In the genomic region with DNA sequence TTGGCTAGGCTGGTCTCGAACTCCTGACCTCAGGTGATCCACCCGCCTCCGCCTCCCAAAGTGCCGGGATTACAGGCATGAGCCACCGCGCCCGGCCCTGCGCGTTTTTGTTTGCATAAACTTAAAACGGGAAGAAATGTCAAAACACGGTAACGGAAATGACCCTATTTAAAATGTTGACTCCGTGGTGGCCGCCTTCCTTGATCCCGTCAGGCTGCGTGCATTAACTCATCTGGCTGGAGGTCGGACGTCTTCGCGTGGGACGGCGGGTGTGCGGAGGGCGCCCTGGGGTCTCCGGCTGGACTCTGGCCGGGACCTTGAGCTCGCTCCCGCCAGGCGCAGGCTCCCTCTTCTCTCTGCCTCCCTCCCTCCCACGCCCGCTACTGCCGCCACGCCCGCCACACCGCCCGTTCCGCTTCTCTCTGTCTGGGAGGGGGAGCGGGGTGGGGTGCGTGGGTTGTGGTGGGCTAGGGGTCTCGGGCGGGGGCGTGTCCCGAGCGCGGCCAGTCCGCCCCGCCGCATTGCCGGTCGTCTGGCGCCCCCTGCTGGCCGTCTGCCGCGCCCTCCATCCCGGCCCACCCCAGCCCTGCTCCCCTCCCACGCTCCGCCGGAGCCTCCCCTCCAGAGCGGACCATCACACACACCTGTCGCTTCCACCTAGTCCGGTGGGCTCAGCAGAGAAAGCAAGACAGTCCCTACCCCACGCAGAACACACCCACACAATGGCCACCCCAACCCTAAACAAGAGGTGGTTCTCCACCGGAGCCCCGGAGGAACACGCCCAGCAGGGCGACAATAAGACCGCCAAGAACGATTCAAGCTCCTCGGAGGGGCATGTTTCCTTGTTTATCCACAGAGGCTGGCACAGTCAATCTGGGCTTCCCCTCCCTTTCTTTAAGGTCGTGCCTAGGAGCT, we compare ENCODE assay signal across 8 cellular contexts. TPM values are rescaled to one million over a fixed set of nuclear protein-coding genes. Genes with fewer than 3 reads are reported as not detected.
DNase-seq lines count a peak whose midpoint lies in the region; ATAC-seq and TF ChIP-seq lines count a peak whose summit lies in the region.

No MANE protein-coding gene starts in this region.

- DNase-seq in Ammon's horn (ENCODE audit: low spot score) = peak; percentile 60
- DNase-seq in MG63 = peak; percentile 66
- DNase-seq in activated CD4-positive, alpha-beta T cell treated with anti-CD3 and anti-CD28 coated beads for 24 hours (ENCODE audit: low read depth in 2 of 2) = peak; percentile 70 to 79
- peak; percentile 68 for DNase-seq in chondrocyte (ENCODE audit: low spot score)
- peak; percentile 74 for DNase-seq in left lobe of liver (ENCODE audit: low spot score)
- DNase-seq in stimulated activated CD4-positive, alpha-beta T cell treated with anti-CD3 and anti-CD28 coated beads, Interleukin-2, amount 100 ng/mL, for 24 hours = peak; percentile 83 to 85

- H3K27me3 ChIP-seq in MG63 = peaks cover 10% of the 10 kb centered on the region

- H3K27me3 Mint-ChIP-seq in chondrocyte (ENCODE audit: low read depth) = peaks cover 3% of the 10 kb centered on the region

- peaks cover 12% of the 10 kb centered on the region for H3K4me1 Mint-ChIP-seq in chondrocyte (ENCODE audit: low read depth)

- peak overlapping the region; percentile 83 for H3K4me3 Mint-ChIP-seq in chondrocyte (ENCODE audit: unreplicated experiment)

- peaks cover 2% of the 10 kb centered on the region for H3K36me3 Mint-ChIP-seq in chondrocyte (ENCODE audit: low read depth)

- H3K27ac Mint-ChIP-seq in chondrocyte (ENCODE audit: unreplicated experiment) = peak overlapping the region; percentile 73

- no peaks in the 10 kb centered on the region for H3K9me3 Mint-ChIP-seq in chondrocyte (ENCODE audit: low read depth)

- TF ChIP-seq CTCF in chondrocyte (IDR thresholded peaks at IDR 0.05) = peak; percentile 100

- no peaks in the 10 kb centered on the region for H3K36me3 ChIP-seq in MG63

- ATAC-seq in GM19397 (IDR thresholded peaks at IDR 0.05; ENCODE audit: unreplicated experiment) (peak; percentile 78), left lobe of liver (peak; percentile 90), GM19395 (IDR thresholded peaks at IDR 0.05; ENCODE audit: unreplicated experiment) (no peak)

- H3K4me3 ChIP-seq in MG63 = peak overlapping the region; percentile 55

- no peaks in the 10 kb centered on the region for H3K9me3 ChIP-seq in MG63

RNA-seq across cellular contexts. Expression of a gene that starts 1.2 kb away (rescaled TPM):
- total RNA-seq in MG63 (2014; rRNA removed; shearing (Covaris generic); ENCODE audit: low replicate concordance) = not detected in 2 replicates
- total RNA-seq in chondrocyte (not detected in 3 replicates), left lobe of liver (not detected)

RNA-seq across cellular contexts. Expression of a gene that starts 12.5 kb away (rescaled TPM):
- total RNA-seq in MG63 (2014; rRNA removed; shearing (Covaris generic); ENCODE audit: low replicate concordance) = not detected in 2 replicates
- total RNA-seq in chondrocyte = not detected in 3 replicates
- not detected for total RNA-seq in left lobe of liver

RNA-seq across cellular contexts. Expression of a gene that starts 53.3 kb away (rescaled TPM):
- not detected in 2 replicates for total RNA-seq in MG63 (2014; rRNA removed; shearing (Covaris generic); ENCODE audit: low replicate concordance)
- total RNA-seq in chondrocyte (not detected in 3 replicates), left lobe of liver (not detected)
